Comparison of ENCODE assay signal across 21 cellular contexts in genomic region chr12:83067981-83068380, GRCh38.
DNase-seq lines count a peak whose midpoint lies in the region; ATAC-seq, FAIRE-seq and TF ChIP-seq lines count a peak whose summit lies in the region.
"Had no signal": no experiment of that assay in that cellular context is flagged by ENCODE, and none has a peak within 500 bp of the region (broad histone marks: within the 10 kb centered on the region; RNA-seq: fewer than 3 reads in every experiment).

No MANE protein-coding gene starts in this region.

- H3K9ac ChIP-seq in GM12878 (ENCODE audit: control insufficient read depth, insufficient read depth, low read length): no peak overlapping the region
- H3K9ac ChIP-seq: SK-N-SH had no signal

- H3K27me3 ChIP-seq in GM12878 (replicated peaks in 1 of 2; ENCODE audit: control insufficient read depth in 2 of 2, insufficient read depth in 2 of 2, low read length in 1 of 2): no peaks in the 10 kb centered on the region

- no peak for TF ChIP-seq POLR2A in GM12878 (IDR thresholded peaks at IDR 0.05; ENCODE audit: low read depth, low read length)

- H3K4me3 Mint-ChIP-seq in activated CD8-positive, alpha-beta memory T cell treated with anti-CD3 and anti-CD28 coated beads, Interleukin-2, amount 10 ng/mL, durations not matched to agents 7 days and 5 days: no peak overlapping the region
- H3K4me3 Mint-ChIP-seq: CD4-positive, alpha-beta T cell; T-helper 2 cell treated with Interferon-gamma antibody and Interleukin-4, amounts not matched to agents 5 μg/mL and 100 μg/mL, for 36 hours had no signal

- TF ChIP-seq RAD21 in GM12878 (IDR thresholded peaks at IDR 0.05; ENCODE audit: insufficient read depth, low read depth, low read length): no peak

- ATAC-seq in GM18907 (IDR thresholded peaks at IDR 0.05; ENCODE audit: unreplicated experiment) (peak; percentile 93), HG02623 (IDR thresholded peaks at IDR 0.05; ENCODE audit: unreplicated experiment) (peak; percentile 58), HG03175 (IDR thresholded peaks at IDR 0.05; ENCODE audit: unreplicated experiment) (peak; percentile 85), GM12878 (peak; percentile 69)
- no peak for ATAC-seq in activated CD8-positive, alpha-beta memory T cell treated with anti-CD3 and anti-CD28 coated beads, Interleukin-2, amount 10 ng/mL, durations not matched to agents 7 days and 5 days
- ATAC-seq: A549, PC-3 had no signal

- no peaks in the 10 kb centered on the region for H3K27me3 Mint-ChIP-seq in activated CD8-positive, alpha-beta memory T cell treated with anti-CD3 and anti-CD28 coated beads, Interleukin-2, amount 10 ng/mL, durations not matched to agents 7 days and 5 days
- H3K27me3 Mint-ChIP-seq: CD4-positive, alpha-beta T cell had no signal

- in situ Hi-C loops in GM12878 (cut with MboI): no loop called here

- H2AFZ ChIP-seq in GM12878 (ENCODE audit: control insufficient read depth, low read depth, low read length): no peak overlapping the region

- no peak overlapping the region for H3K27ac Mint-ChIP-seq in activated CD8-positive, alpha-beta memory T cell treated with anti-CD3 and anti-CD28 coated beads, Interleukin-2, amount 10 ng/mL, durations not matched to agents 7 days and 5 days
- H3K27ac Mint-ChIP-seq: CD4-positive, alpha-beta T cell; T-helper 2 cell treated with Interferon-gamma antibody and Interleukin-4, amounts not matched to agents 5 μg/mL and 100 μg/mL, for 36 hours had no signal

- no peaks in the 10 kb centered on the region for H3K4me1 ChIP-seq in GM12878 (ENCODE audit: control insufficient read depth, insufficient read depth, low read length)
- H3K4me1 ChIP-seq: A549, Caco-2 had no signal

- intact Hi-C loops in GM12878 (cut with micrococcal nuclease; ENCODE audit: unreplicated experiment): no loop called here

- no peak overlapping the region for H3K27ac ChIP-seq in GM12878 (ENCODE audit: control insufficient read depth, insufficient read depth)
- H3K27ac ChIP-seq: A549 had no signal

- no peak for FAIRE-seq in GM12878 (lab: Jason Lieb, UNC)
- FAIRE-seq: A549, H1 had no signal

- TF ChIP-seq EP300 in GM12878 (IDR thresholded peaks at IDR 0.05; ENCODE audit: borderline replicate concordance in 1 of 2, control insufficient read depth in 1 of 2, low read depth in 2 of 2, low read length in 2 of 2): no peak

- BruUV-seq in GM12878 (replicated peaks; lab: Mats Ljungman, UMichigan): no TSS peak

- no peaks in the 10 kb centered on the region for H3K4me1 Mint-ChIP-seq in activated CD8-positive, alpha-beta memory T cell treated with anti-CD3 and anti-CD28 coated beads, Interleukin-2, amount 10 ng/mL, durations not matched to agents 7 days and 5 days

- CTCF ChIA-PET in GM12878 (lab: Yijun Ruan, JAX): interaction anchor here (0.6 kb wide), 1 partner anchor 103 kb away, joined by 3 read pairs; no protein-coding TSS in a partner anchor
- CTCF ChIA-PET in activated CD8-positive, alpha-beta memory T cell treated with anti-CD3 and anti-CD28 coated beads, Interleukin-2, amount 10 ng/mL, durations not matched to agents 7 days and 5 days (lab: Charles Lee): no interaction called here

- H3K4me2 ChIP-seq in GM12878 (ENCODE audit: control insufficient read depth, insufficient read depth): no peak overlapping the region
- H3K4me2 ChIP-seq: A549, SK-N-SH had no signal

- H3K36me3 Mint-ChIP-seq in activated CD8-positive, alpha-beta memory T cell treated with anti-CD3 and anti-CD28 coated beads, Interleukin-2, amount 10 ng/mL, durations not matched to agents 7 days and 5 days: no peaks in the 10 kb centered on the region

- H3K79me2 ChIP-seq in GM12878 (ENCODE audit: control insufficient read depth, insufficient read depth, low read length): no peaks in the 10 kb centered on the region

- H4K20me1 ChIP-seq in GM12878 (ENCODE audit: control insufficient read depth, insufficient read depth): no peaks in the 10 kb centered on the region

- no peaks in the 10 kb centered on the region for H3K9me3 ChIP-seq in GM12878 (replicated peaks; ENCODE audit: control insufficient read depth, insufficient read depth, low read length)
- H3K9me3 ChIP-seq: A549, Caco-2, SK-N-SH had no signal

- RAD21 ChIA-PET in GM12878 (lab: Charles Lee; ENCODE audit: unreplicated experiment): interaction anchor here (0.8 kb wide), 1 partner anchor 14 kb away, joined by 3 read pairs; no protein-coding TSS in a partner anchor

- H3K4me3 ChIP-seq in GM12878: no peak overlapping the region
- H3K4me3 ChIP-seq: A549 had no signal

- H3K36me3 ChIP-seq in GM12878 (ENCODE audit: control insufficient read depth in 2 of 2, insufficient read depth in 2 of 2, low read length in 1 of 2): no peaks in the 10 kb centered on the region

- H3K9me3 Mint-ChIP-seq in activated CD8-positive, alpha-beta memory T cell treated with anti-CD3 and anti-CD28 coated beads, Interleukin-2, amount 10 ng/mL, durations not matched to agents 7 days and 5 days (ENCODE audit: low read depth): peaks cover 4% of the 10 kb centered on the region

- SMC1A ChIA-PET in GM12878 (lab: Charles Lee; ENCODE audit: uncharacterized antibody, unreplicated experiment): interaction anchor here (1.1 kb wide), 1 partner anchor 9 kb away, joined by 3 read pairs; no protein-coding TSS in a partner anchor

- no peak for DNase-seq in GM12878 (ENCODE audit: low read depth, low spot score)
- DNase-seq in activated CD8-positive, alpha-beta memory T cell treated with anti-CD3 and anti-CD28 coated beads, Interleukin-2, amount 10 ng/mL, durations not matched to agents 7 days and 5 days: no peak
- no peak for DNase-seq in NCI-H345 (lab: John Stamatoyannopoulos, UW)
- no peak for DNase-seq in NCI-H82 (lab: John Stamatoyannopoulos, UW)
- DNase-seq: Caco-2; CD4-positive, alpha-beta T cell; DMS153; GDM1; NCI-H1105; NCI-H2107; NCI-H510A treated with DMSO at 0.1 percent for 48 hours; PC-3; RPMI8226; SHP77 treated with DMSO at 0.1 percent for 48 hours; SK-N-SH had no signal

- POLR2A ChIA-PET in GM12878 (lab: Charles Lee): no interaction called here

- no peak for TF ChIP-seq CTCF in GM12878 (IDR thresholded peaks at IDR 0.05 in 2 of 3, conservative IDR thresholded peaks at IDR 0.05 in 1 of 3; ENCODE audit: control insufficient read depth in 2 of 3, extremely low read depth in 1 of 3, insufficient read depth in 1 of 3, low read depth in 3 of 3, low read length in 3 of 3)

TF ChIP-seq in GM12878, 131 proteins besides CTCF, POLR2A, EP300 and RAD21:
- TF ChIP-seq TCF3 (IDR thresholded peaks at IDR 0.05; ENCODE audit: borderline replicate concordance, insufficient read depth, low read depth, low read length): no peak
- no peak for TF ChIP-seq ZNF207 (IDR thresholded peaks at IDR 0.05; ENCODE audit: borderline replicate concordance)
- no peak for TF ChIP-seq TCF7 (IDR thresholded peaks at IDR 0.05; ENCODE audit: borderline replicate concordance)
- TF ChIP-seq MEF2A (IDR thresholded peaks at IDR 0.05; ENCODE audit: insufficient read depth, low read depth, low read length): no peak
- TF ChIP-seq HDAC2 (IDR thresholded peaks at IDR 0.05): no peak
- TF ChIP-seq BCL11A (IDR thresholded peaks at IDR 0.05; ENCODE audit: low read depth, low read length): no peak
- no peak; the same call in 1 of the 2 replicates for TF ChIP-seq NFIC (IDR thresholded peaks at IDR 0.05; ENCODE audit: low read depth, low read length)
- TF ChIP-seq ATF3 (IDR thresholded peaks at IDR 0.05; ENCODE audit: borderline replicate concordance, extremely low read depth, low read depth, low read length): no peak
